Comparison of ENCODE assay signal across 10 cellular contexts in the genomic region with DNA sequence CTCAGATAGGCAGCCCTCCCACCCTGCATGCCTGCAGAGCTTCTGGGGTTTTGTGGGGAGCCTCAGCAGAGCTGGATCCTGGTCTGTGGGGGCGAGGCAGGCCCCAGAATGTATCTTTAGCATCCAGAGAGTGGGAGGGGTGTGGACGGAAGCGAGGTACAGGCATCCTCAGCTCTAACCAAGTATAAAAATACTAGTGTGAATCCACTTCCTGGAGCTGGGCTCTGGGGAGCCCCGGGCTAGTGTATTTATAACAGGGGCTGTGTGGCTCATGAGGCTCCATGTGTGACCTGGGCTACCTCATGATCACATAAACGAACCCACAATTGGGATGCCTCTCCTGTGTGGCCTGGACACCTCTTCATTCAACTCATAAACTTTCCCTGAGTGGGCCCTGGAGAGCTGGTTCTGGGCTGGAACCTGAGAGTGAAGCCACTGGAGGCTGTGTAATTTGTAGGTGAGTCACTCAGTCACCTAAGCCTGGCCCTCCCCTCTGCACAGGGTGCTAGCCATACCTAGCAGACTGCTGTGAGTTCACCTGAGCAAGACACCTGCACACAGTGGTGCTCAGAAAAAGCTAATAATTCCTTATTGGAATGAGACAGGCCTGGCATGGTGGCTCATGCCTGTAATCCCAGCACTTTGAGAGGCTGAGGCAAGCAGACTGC. TPM values are rescaled to one million over a fixed set of nuclear protein-coding genes. Genes with fewer than 3 reads are reported as not detected.
DNase-seq lines count a peak whose midpoint lies in the region; ATAC-seq, FAIRE-seq and TF ChIP-seq lines count a peak whose summit lies in the region.
"Not testable (repeated sequence)": the region's sequence is repeated elsewhere in the genome, so short reads cannot be mapped to it uniquely, and the experiment has no call there.
"Had no signal": no experiment of that assay in that cellular context is flagged by ENCODE, and none has a peak within 500 bp of the region (broad histone marks: within the 10 kb centered on the region; RNA-seq: fewer than 3 reads in every experiment).

No MANE protein-coding gene starts in this region.

- peak; percentile 98 for FAIRE-seq in GM12892 (lab: Jason Lieb, UNC)

- TF ChIP-seq POLR2A in GM12892 (IDR thresholded peaks at IDR 0.05; ENCODE audit: low read depth, low read length), result not testable (repeated sequence)

- not testable (repeated sequence) for H3K27me3 Mint-ChIP-seq in activated CD8-positive, alpha-beta memory T cell treated with anti-CD3 and anti-CD28 coated beads, Interleukin-2, amount 10 ng/mL, durations not matched to agents 7 days and 5 days; effector memory CD8-positive, alpha-beta T cell; stimulated activated naive B cell treated with anti-CD40 and anti-IgM and Interleukin-4, amounts not matched to agents 10 μg/mL and 1 μg/mL and 100 μg/mL, for 72 hours

- H3K4me1 Mint-ChIP-seq in activated CD8-positive, alpha-beta memory T cell treated with anti-CD3 and anti-CD28 coated beads, Interleukin-2, amount 10 ng/mL, durations not matched to agents 7 days and 5 days; effector memory CD8-positive, alpha-beta T cell (ENCODE audit: low read depth in 2 of 2); stimulated activated naive B cell treated with anti-CD40 and anti-IgM and Interleukin-4, amounts not matched to agents 10 μg/mL and 1 μg/mL and 100 μg/mL, for 72 hours: not testable (repeated sequence)

- CTCF ChIA-PET in activated CD8-positive, alpha-beta memory T cell treated with anti-CD3 and anti-CD28 coated beads, Interleukin-2, amount 10 ng/mL, durations not matched to agents 7 days and 5 days (lab: Charles Lee), result not testable (repeated sequence)

- H3K4me3 Mint-ChIP-seq in activated CD8-positive, alpha-beta memory T cell treated with anti-CD3 and anti-CD28 coated beads, Interleukin-2, amount 10 ng/mL, durations not matched to agents 7 days and 5 days; effector memory CD8-positive, alpha-beta T cell; stimulated activated naive B cell treated with anti-CD40 and anti-IgM and Interleukin-4, amounts not matched to agents 10 μg/mL and 1 μg/mL and 100 μg/mL, for 72 hours: not testable (repeated sequence)

- not testable (repeated sequence) for H3K36me3 Mint-ChIP-seq in activated CD8-positive, alpha-beta memory T cell treated with anti-CD3 and anti-CD28 coated beads, Interleukin-2, amount 10 ng/mL, durations not matched to agents 7 days and 5 days; effector memory CD8-positive, alpha-beta T cell (ENCODE audit: insufficient read depth); stimulated activated naive B cell treated with anti-CD40 and anti-IgM and Interleukin-4, amounts not matched to agents 10 μg/mL and 1 μg/mL and 100 μg/mL, for 72 hours

- DNase-seq in GM12892 (ENCODE audit: insufficient read length); activated CD8-positive, alpha-beta memory T cell treated with anti-CD3 and anti-CD28 coated beads, Interleukin-2, amount 10 ng/mL, durations not matched to agents 7 days and 5 days; effector memory CD8-positive, alpha-beta T cell; stimulated activated naive B cell treated with anti-CD40 and anti-IgM and Interleukin-4, amounts not matched to agents 10 μg/mL and 1 μg/mL and 100 μg/mL, for 72 hours: not testable (repeated sequence)

- not testable (repeated sequence) for H3K27ac Mint-ChIP-seq in activated CD8-positive, alpha-beta memory T cell treated with anti-CD3 and anti-CD28 coated beads, Interleukin-2, amount 10 ng/mL, durations not matched to agents 7 days and 5 days; effector memory CD8-positive, alpha-beta T cell; stimulated activated naive B cell treated with anti-CD40 and anti-IgM and Interleukin-4, amounts not matched to agents 10 μg/mL and 1 μg/mL and 100 μg/mL, for 72 hours

- H3K9me3 Mint-ChIP-seq in activated CD8-positive, alpha-beta memory T cell treated with anti-CD3 and anti-CD28 coated beads, Interleukin-2, amount 10 ng/mL, durations not matched to agents 7 days and 5 days (ENCODE audit: low read depth); effector memory CD8-positive, alpha-beta T cell; stimulated activated naive B cell treated with anti-CD40 and anti-IgM and Interleukin-4, amounts not matched to agents 10 μg/mL and 1 μg/mL and 100 μg/mL, for 72 hours: not testable (repeated sequence)

- ATAC-seq in GM19351 (IDR thresholded peaks at IDR 0.05; ENCODE audit: unreplicated experiment), result peak; percentile 73
- peak; percentile 73 for ATAC-seq in GM21723 (IDR thresholded peaks at IDR 0.05; ENCODE audit: unreplicated experiment)
- ATAC-seq in HG03095 (IDR thresholded peaks at IDR 0.05; ENCODE audit: unreplicated experiment), result peak; percentile 71
- peak; percentile 52 for ATAC-seq in HG03558 (IDR thresholded peaks at IDR 0.05; ENCODE audit: extremely low read depth, unreplicated experiment)
- peak; percentile 84 for ATAC-seq in activated CD8-positive, alpha-beta memory T cell treated with anti-CD3 and anti-CD28 coated beads, Interleukin-2, amount 10 ng/mL, durations not matched to agents 7 days and 5 days
- peak; percentile 74 for ATAC-seq in effector memory CD8-positive, alpha-beta T cell (replicated peaks)
- peak; percentile 74 to 79 for ATAC-seq in stimulated activated naive B cell treated with anti-CD40 and anti-IgM and Interleukin-4, amounts not matched to agents 10 μg/mL and 1 μg/mL and 100 μg/mL, for 72 hours (replicated peaks)

RNA-seq across cellular contexts. Expression of a gene that starts 15.9 kb away (rescaled TPM):
- 6.0 TPM for polyA plus RNA-seq in GM12892 (2012; ENCODE audit: missing spikeins)
- total RNA-seq in activated CD8-positive, alpha-beta memory T cell treated with anti-CD3 and anti-CD28 coated beads, Interleukin-2, amount 10 ng/mL, durations not matched to agents 7 days and 5 days, result 100 to 1,000 TPM in 1 of 2 experiments, 10 to 100 TPM in 1; 87.0 to 110 TPM
- total RNA-seq: M059J had no signal
- polyA plus RNA-seq: smooth muscle cell had no signal
